In the genomic region with DNA sequence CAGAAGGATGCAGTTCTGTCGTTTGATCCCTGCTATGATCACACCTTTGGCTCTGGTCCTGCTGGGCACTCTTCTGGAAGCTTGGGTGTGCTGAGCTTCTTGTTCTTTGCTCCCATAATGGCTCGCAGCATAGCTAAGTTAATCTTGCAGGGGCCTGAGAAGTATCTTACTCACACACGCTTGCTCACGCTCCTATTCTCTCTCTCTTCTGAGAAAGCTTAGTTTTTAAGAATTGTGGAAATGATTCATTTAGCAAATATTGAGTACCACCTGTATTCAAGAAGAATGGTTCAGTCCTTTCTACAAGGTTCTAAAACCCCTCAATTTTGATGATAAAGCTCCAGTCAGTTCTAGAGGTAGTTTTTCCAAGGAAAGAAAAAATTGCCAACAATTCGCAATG, we compare ENCODE assay signal across 1 cellular context.
TF ChIP-seq lines count a peak whose summit lies in the region.

No MANE protein-coding gene starts in this region.

TF ChIP-seq in WTC11, 78 proteins besides CTCF, POLR2A, EP300 and RAD21 (continued from another document):
- TF ChIP-seq ESRRA (CRISPR knock-in tag; IDR thresholded peaks at IDR 0.05; ENCODE audit: borderline replicate concordance) (no peak), ELF4 (CRISPR knock-in tag; IDR thresholded peaks at IDR 0.05; ENCODE audit: low read depth) (no peak), SP1 (CRISPR knock-in tag; conservative IDR thresholded peaks at IDR 0.05) (no peak), HMGXB4 (CRISPR knock-in tag; IDR thresholded peaks at IDR 0.05) (no peak)
